Comparison of ENCODE assay signal across 8 cellular contexts in the genomic region with DNA sequence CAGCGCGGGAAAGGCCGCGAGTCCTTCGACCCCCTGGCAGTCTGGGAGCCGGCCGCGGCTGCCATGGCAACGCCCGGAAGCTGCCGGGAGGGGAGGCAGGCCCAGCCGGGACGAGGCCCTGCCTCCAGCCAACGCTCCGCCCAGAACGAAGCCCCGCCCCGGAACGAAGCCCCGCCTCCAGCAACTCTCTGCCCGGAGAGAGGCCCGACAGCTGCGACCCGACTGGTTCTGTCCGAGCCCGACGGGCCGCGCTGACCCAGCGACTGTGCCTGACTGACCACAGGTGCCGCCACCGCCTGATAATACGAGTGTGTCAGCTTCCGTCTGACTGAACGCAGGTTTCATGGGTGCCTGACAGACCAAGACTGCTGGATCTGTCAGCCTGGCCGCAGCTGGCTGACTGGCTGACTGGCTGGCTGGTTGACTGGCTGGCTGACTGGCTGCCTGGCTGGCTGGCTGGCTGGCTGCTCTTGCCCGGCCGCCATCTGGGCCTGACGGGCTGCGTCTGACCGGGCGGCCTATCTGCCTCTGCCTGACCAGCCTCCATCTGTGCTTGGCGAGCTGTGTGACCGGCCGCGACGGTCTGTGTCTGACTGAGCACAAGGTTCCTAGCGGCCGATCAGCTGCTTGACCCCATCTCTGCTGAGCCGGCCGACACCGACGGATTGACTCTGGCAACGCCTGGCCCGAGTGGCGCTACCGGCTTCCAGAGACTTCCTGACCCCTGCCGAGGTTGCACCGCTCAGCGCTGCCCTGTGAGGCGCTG.
DNase-seq lines count a peak whose midpoint lies in the region; ATAC-seq and TF ChIP-seq lines count a peak whose summit lies in the region.

No MANE protein-coding gene starts in this region.

- no peaks in the 10 kb centered on the region for H3K27me3 ChIP-seq in BE2C
- no peaks in the 10 kb centered on the region for H3K27me3 ChIP-seq in dorsolateral prefrontal cortex
- H3K27me3 ChIP-seq in lower lobe of right lung (ENCODE audit: low read depth) = no peaks in the 10 kb centered on the region

- no peak overlapping the region for H3K27ac Mint-ChIP-seq in activated CD4-positive, alpha-beta memory T cell treated with anti-CD3 and anti-CD28 coated beads for 36 hours

- POLR2A ChIA-PET in activated CD4-positive, alpha-beta memory T cell treated with anti-CD3 and anti-CD28 coated beads for 36 hours (lab: Charles Lee) = interaction anchor here (0.8 to 1.4 kb wide), 3 partner anchors 21 to 111 kb away, joined by 3 to 6 read pairs (median 4); a partner anchor contains a TSS

- H3K27ac ChIP-seq in dorsolateral prefrontal cortex = peak overlapping the region; percentile 14 to 93 (median 77)
- peak overlapping the region; percentile 87 for H3K27ac ChIP-seq in lower lobe of right lung

- H3K4me1 ChIP-seq in BE2C (peaks cover 9% of the 10 kb centered on the region; the same call in 1 of the 2 replicates), lower lobe of right lung (peaks cover 25% of the 10 kb centered on the region)

- no peaks in the 10 kb centered on the region for H3K4me1 Mint-ChIP-seq in activated CD4-positive, alpha-beta memory T cell treated with anti-CD3 and anti-CD28 coated beads for 36 hours (ENCODE audit: low read depth)

- TF ChIP-seq CTCF in BE2C (IDR thresholded peaks at IDR 0.05; ENCODE audit: low read depth, low read length) (no peak), dorsolateral prefrontal cortex (IDR thresholded peaks at IDR 0.05 in 54 of 56, conservative IDR thresholded peaks at IDR 0.05 in 2 of 56; ENCODE audit: low read depth in 1 of 56, partially characterized antibody in 56 of 56) (peak in 18 of 56 donors; percentile 7 to 40 (median 20)), lower lobe of right lung (IDR thresholded peaks at IDR 0.05) (no peak)

- CTCF ChIA-PET in activated CD4-positive, alpha-beta memory T cell treated with anti-CD3 and anti-CD28 coated beads for 36 hours (lab: Charles Lee) = interaction anchor here (0.6 to 1.6 kb wide), 4 partner anchors 72 to 614 kb away, joined by 3 to 9 read pairs (median 5); a partner anchor contains a TSS

- no peaks in the 10 kb centered on the region for H3K9me3 Mint-ChIP-seq in activated CD4-positive, alpha-beta memory T cell treated with anti-CD3 and anti-CD28 coated beads for 36 hours

- peaks cover 1% of the 10 kb centered on the region for H3K27me3 Mint-ChIP-seq in activated CD4-positive, alpha-beta memory T cell treated with anti-CD3 and anti-CD28 coated beads for 36 hours

- peak overlapping the region; percentile 71 for H3K4me3 ChIP-seq in BE2C (ENCODE audit: low read depth, low read length)
- H3K4me3 ChIP-seq in dorsolateral prefrontal cortex = peak overlapping the region; percentile 34 to 92 (median 68)
- H3K4me3 ChIP-seq in lower lobe of right lung = peak overlapping the region; percentile 66

- intact Hi-C loops in activated CD4-positive, alpha-beta memory T cell treated with anti-CD3 and anti-CD28 coated beads for 36 hours (cut with micrococcal nuclease) = loop anchor here (1.0 kb wide), 1 partner anchor 14 kb away; no protein-coding TSS in a partner anchor
- intact Hi-C loops in dorsolateral prefrontal cortex (cut with DNase I) = loop anchor here in 1 of 2 donors (10.0 kb wide), 1 partner anchor 90 kb away; a partner anchor contains a TSS
- intact Hi-C loops in lower lobe of right lung (cut with DNase I) = no loop called here

- no peaks in the 10 kb centered on the region for H3K9me3 ChIP-seq in BE2C
- no peaks in the 10 kb centered on the region for H3K9me3 ChIP-seq in lower lobe of right lung

- H3K4me3 Mint-ChIP-seq in activated CD4-positive, alpha-beta memory T cell treated with anti-CD3 and anti-CD28 coated beads for 36 hours = peak overlapping the region; percentile 84

- DNase-seq in BE2C = peak; percentile 95
- peak; percentile 87 for DNase-seq in GM19240 (ENCODE audit: insufficient read length, low spot score)
- DNase-seq in NCI-H526 treated with DMSO at 0.1 percent for 48 hours (lab: John Stamatoyannopoulos, UW) = peak; percentile 87
- peak; percentile 95 for DNase-seq in activated CD4-positive, alpha-beta memory T cell treated with anti-CD3 and anti-CD28 coated beads for 36 hours
- DNase-seq in dorsolateral prefrontal cortex = peak; percentile 91 to 98 (median 94)
- peak; percentile 96 for DNase-seq in lower lobe of right lung
- DNase-seq in stimulated activated CD4-positive, alpha-beta T cell treated with anti-CD3 and anti-CD28 coated beads, Interleukin-4, amount 100 ng/mL, for 48 hours (ENCODE audit: low read depth in 2 of 2) = peak; percentile 86 to 95

- H3K36me3 Mint-ChIP-seq in activated CD4-positive, alpha-beta memory T cell treated with anti-CD3 and anti-CD28 coated beads for 36 hours = no peaks in the 10 kb centered on the region

- ATAC-seq in HG03457 (IDR thresholded peaks at IDR 0.05; ENCODE audit: unreplicated experiment) = peak; percentile 69
- peak; percentile 99 for ATAC-seq in lower lobe of right lung

- H3K36me3 ChIP-seq in BE2C = no peaks in the 10 kb centered on the region
- H3K36me3 ChIP-seq in lower lobe of right lung = no peaks in the 10 kb centered on the region

Comparison
In these comparisons a context has a peak if more than half of its experiments do, and no peak if none do; other contexts are left out.
1. Peak in every context shown above with its lines: DNase-seq, ATAC-seq, H3K4me3 ChIP-seq and H3K27ac ChIP-seq.